Comparison of ENCODE assay signal across 8 cellular contexts in genomic region chr1:79497193-79497773, GRCh38.
DNase-seq lines count a peak whose midpoint lies in the region; ATAC-seq, FAIRE-seq and TF ChIP-seq lines count a peak whose summit lies in the region.

No MANE protein-coding gene starts in this region.

- H3K27me3 ChIP-seq in dorsolateral prefrontal cortex: no peaks in the 10 kb centered on the region

- intact Hi-C loops in dorsolateral prefrontal cortex (cut with DNase I): no loop called here

- H3K4me3 Mint-ChIP-seq in neural crest cell: no peak overlapping the region

- peak; percentile 88 for FAIRE-seq in GM19239 (lab: Jason Lieb, UNC)

- H3K9me3 Mint-ChIP-seq in neural crest cell: peaks cover 11% of the 10 kb centered on the region

- DNase-seq in DMS 273 treated with DMSO at 0.1 percent for 48 hours (lab: John Stamatoyannopoulos, UW) (peak; percentile 3), GM19239 (ENCODE audit: insufficient read length, low spot score) (peak; percentile 17), NOMO-1 (lab: John Stamatoyannopoulos, UW; ENCODE audit: unreplicated experiment in 2 of 2) (peak; percentile 1 to 27), dorsolateral prefrontal cortex (peak in 1 of 10 donors; percentile 26), neural crest cell (ENCODE audit: low read depth, low spot score) (peak; percentile 31)

- TF ChIP-seq CTCF in dorsolateral prefrontal cortex (IDR thresholded peaks at IDR 0.05 in 54 of 56, conservative IDR thresholded peaks at IDR 0.05 in 2 of 56; ENCODE audit: low read depth in 1 of 56, partially characterized antibody in 56 of 56) (peak; percentile 40 to 80 (median 66)), neural crest cell (conservative IDR thresholded peaks at IDR 0.05) (peak; percentile 97)

- H3K4me1 Mint-ChIP-seq in neural crest cell: peaks cover 51% of the 10 kb centered on the region

- no peak overlapping the region for H3K27ac ChIP-seq in dorsolateral prefrontal cortex

- H3K27ac Mint-ChIP-seq in neural crest cell (ENCODE audit: unreplicated experiment): no peak overlapping the region

- no peaks in the 10 kb centered on the region for H3K27me3 Mint-ChIP-seq in neural crest cell (ENCODE audit: low read depth)

- peak; percentile 93 for ATAC-seq in HG03354 (IDR thresholded peaks at IDR 0.05; ENCODE audit: poor library complexity, severe bottlenecking, unreplicated experiment)
- no peak for ATAC-seq in GM21825 (IDR thresholded peaks at IDR 0.05; ENCODE audit: unreplicated experiment)
- ATAC-seq in HG03439 (IDR thresholded peaks at IDR 0.05; ENCODE audit: unreplicated experiment): no peak

- H3K36me3 Mint-ChIP-seq in neural crest cell (ENCODE audit: low read depth): peaks cover 14% of the 10 kb centered on the region

- no peak overlapping the region for H3K4me3 ChIP-seq in dorsolateral prefrontal cortex
